Comparison of ENCODE assay signal across 21 cellular contexts in the genomic region with DNA sequence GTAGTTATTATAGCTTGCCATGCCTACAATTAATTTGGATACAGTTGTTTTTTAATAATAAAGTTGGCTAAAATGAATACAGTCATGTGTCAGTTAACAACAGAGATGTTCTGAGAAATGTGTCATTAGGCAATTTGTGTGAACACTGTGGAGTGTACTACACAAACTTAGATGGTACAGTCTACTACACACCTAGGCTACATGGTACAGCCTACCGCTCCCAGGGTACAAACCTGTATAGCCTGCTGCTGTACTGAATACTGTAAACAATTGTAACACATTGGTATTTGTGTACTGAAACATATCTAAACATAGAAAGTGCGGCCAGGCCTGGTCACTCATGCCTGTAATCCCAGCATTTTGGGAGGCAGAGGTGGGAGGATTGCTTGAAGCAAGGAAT. TPM values are rescaled to one million over a fixed set of nuclear protein-coding genes. Genes with fewer than 3 reads are reported as not detected.
"Had no signal": no experiment of that assay in that cellular context is flagged by ENCODE, and none has a peak within 500 bp of the region (broad histone marks: within the 10 kb centered on the region; RNA-seq: fewer than 3 reads in every experiment).

No MANE protein-coding gene starts in this region.

- H3K36me3 ChIP-seq: esophagus squamous epithelium, gastroesophageal sphincter, left lung, lower lobe of right lung, neutrophil had no signal

- H3K27ac Mint-ChIP-seq: memory B cell, mesothelial cell of epicardium had no signal

- H3K9me3 ChIP-seq: esophagus squamous epithelium, gastroesophageal sphincter, neutrophil had no signal

- H3K27ac ChIP-seq: dorsolateral prefrontal cortex, epithelial cell of prostate, esophagus squamous epithelium, gastroesophageal sphincter, left lung, lower lobe of right lung, neutrophil had no signal

- FAIRE-seq: keratinocyte, small intestine had no signal

- H3K9me3 Mint-ChIP-seq: memory B cell had no signal

- H3K4me3 ChIP-seq: dorsolateral prefrontal cortex, esophagus squamous epithelium, gastroesophageal sphincter, left lung, lower lobe of right lung had no signal

- H3K27me3 ChIP-seq: esophagus squamous epithelium, gastroesophageal sphincter, left lung had no signal

- ATAC-seq: gastroesophageal sphincter, left lung, lower lobe of right lung, right cardiac atrium had no signal

- H3K4me3 Mint-ChIP-seq: mesothelial cell of epicardium had no signal

- DNase-seq: cortex of kidney; dorsolateral prefrontal cortex; effector memory CD4-positive, alpha-beta T cell; esophagus squamous epithelium; foreskin fibroblast; glutamatergic neuron; left lung; lower lobe of right lung; posterior cingulate gyrus; right cardiac atrium; stimulated activated CD4-positive, alpha-beta T cell treated with anti-CD3 and anti-CD28 coated beads, Interleukin-12 subunit alpha, Interleukin-12 subunit beta, amount 100 ng/mL, for 4 hours; stimulated activated naive CD4-positive, alpha-beta T cell treated with Interleukin-2 at 50 U/mL for 16 hours; trophoblast cell had no signal

- H3K36me3 Mint-ChIP-seq: mesothelial cell of epicardium had no signal

RNA-seq across cellular contexts. Expression of a gene that starts 59.3 kb away (rescaled TPM):
- polyA plus RNA-seq: neural cell had no signal
